ENCODE assay signal across 24 cellular contexts in genomic region chr5:38790891-38791290, GRCh38.
"Had no signal": no experiment of that assay in that cellular context is flagged by ENCODE, and none has a peak within 500 bp of the region (broad histone marks: within the 10 kb centered on the region; RNA-seq: fewer than 3 reads in every experiment).

No MANE protein-coding gene starts in this region.

- H3K79me2 ChIP-seq: parathyroid adenoma had no signal

- H3K27ac ChIP-seq: colonic mucosa, esophagus squamous epithelium, gastrocnemius medialis, left lung, lower lobe of right lung, parathyroid adenoma, prostate gland, right lobe of liver, spleen, testis, tibial nerve, upper lobe of right lung, vagina had no signal

- ATAC-seq: gastrocnemius medialis; left lung; lower lobe of right lung; right lobe of liver; stimulated activated memory B cell treated with anti-CD40 and anti-IgM and Interleukin-4, amounts not matched to agents 10 μg/mL and 1 μg/mL and 100 μg/mL, for 72 hours; stimulated activated naive CD8-positive, alpha-beta T cell treated with anti-CD3 and anti-CD28 coated beads, Interleukin-15, amount 100 ng/mL, for 72 hours; upper lobe of right lung had no signal

- H3K4me1 ChIP-seq: colonic mucosa, left lung, parathyroid adenoma, prostate gland, right lobe of liver, upper lobe of right lung had no signal

- H3K36me3 ChIP-seq: colonic mucosa, esophagus squamous epithelium, gastrocnemius medialis, left lung, lower lobe of right lung, prostate gland, right lobe of liver, spleen, tibial nerve, upper lobe of right lung, vagina had no signal

- H2AFZ ChIP-seq: parathyroid adenoma had no signal

- H3K4me3 ChIP-seq: colonic mucosa, esophagus squamous epithelium, gastrocnemius medialis, left lung, lower lobe of right lung, prostate gland, right lobe of liver, spleen, testis, tibial nerve, upper lobe of right lung, vagina had no signal

- DNase-seq: colonic mucosa; dermis blood vessel endothelial cell; esophagus squamous epithelium; gastrocnemius medialis; glutamatergic neuron; immature natural killer cell; left lung; lower lobe of right lung; mesendoderm; naive B cell; retina; right lobe of liver; spleen; stimulated activated CD4-positive, alpha-beta T cell treated with anti-CD3 and anti-CD28 coated beads, Interleukin-15, amount 100 ng/mL, for 24 hours; stimulated activated CD4-positive, alpha-beta T cell treated with anti-CD3 and anti-CD28 coated beads, Interleukin-1b, Interleukin-23, amount 100 ng/mL, for 48 hours; stimulated activated CD4-positive, alpha-beta T cell treated with anti-CD3 and anti-CD28 coated beads, Interleukin-4, amount 100 ng/mL, for 24 hours; stimulated activated naive CD8-positive, alpha-beta T cell treated with anti-CD3 and anti-CD28 coated beads, Interleukin-15, amount 100 ng/mL, for 72 hours; testis; upper lobe of right lung had no signal

- H3K9me3 ChIP-seq: colonic mucosa, esophagus squamous epithelium, gastrocnemius medialis, left lung, lower lobe of right lung, prostate gland, right lobe of liver, testis, tibial nerve, upper lobe of right lung, vagina had no signal

- H3K9ac ChIP-seq: parathyroid adenoma had no signal

- H3K27me3 ChIP-seq: colonic mucosa, esophagus squamous epithelium, gastrocnemius medialis, left lung, right lobe of liver, testis, tibial nerve, upper lobe of right lung, vagina had no signal
